9 cellular contexts compared by ENCODE assay signal in the genomic region with DNA sequence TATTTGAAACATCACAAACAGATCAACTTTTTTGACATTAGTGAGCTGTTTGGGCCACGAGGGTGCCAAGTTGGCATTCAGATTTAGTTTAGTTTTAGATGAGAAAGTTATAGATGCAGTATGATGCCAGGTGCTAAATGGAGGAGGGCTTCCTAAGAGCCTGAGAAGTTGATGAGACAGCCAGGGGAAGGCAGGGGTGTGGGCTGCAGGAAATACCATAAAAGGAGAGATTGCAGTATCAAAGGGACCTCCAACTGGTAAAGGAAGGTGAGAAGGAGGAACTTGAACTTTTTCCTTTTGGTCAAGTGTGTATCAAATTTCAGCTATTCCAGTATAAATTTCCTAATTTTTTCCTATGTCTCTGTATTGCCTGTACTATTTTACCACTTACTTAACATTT. TPM values are rescaled to one million over a fixed set of nuclear protein-coding genes. Genes with fewer than 3 reads are reported as not detected.
DNase-seq lines count a peak whose midpoint lies in the region; ATAC-seq and TF ChIP-seq lines count a peak whose summit lies in the region.
"Had no signal": no experiment of that assay in that cellular context is flagged by ENCODE, and none has a peak within 500 bp of the region (broad histone marks: within the 10 kb centered on the region; RNA-seq: fewer than 3 reads in every experiment).

No MANE protein-coding gene starts in this region.

- no peaks in the 10 kb centered on the region for H3K36me3 ChIP-seq in PC-3 (ENCODE audit: low read depth, low read length)
- H3K36me3 ChIP-seq: WERI-Rb-1 had no signal

- no peak overlapping the region for H3K9ac ChIP-seq in PC-3 (ENCODE audit: low read length)

- H3K79me2 ChIP-seq in PC-3 (ENCODE audit: low read length), result peaks cover 22% of the 10 kb centered on the region

- no peaks in the 10 kb centered on the region for H3F3A ChIP-seq in PC-3 (ENCODE audit: low read length, unreplicated experiment)

- no peaks in the 10 kb centered on the region for H3K9me3 ChIP-seq in PC-3 (ENCODE audit: low read length)

- intact Hi-C loops in PC-3 (cut with micrococcal nuclease), result loop anchor here (5.0 kb wide), 4 partner anchors 90 to 500 kb away; no protein-coding TSS in a partner anchor

- H3K4me3 ChIP-seq in PC-3 (ENCODE audit: low read length) (peak overlapping the region; percentile 84; the same call in 1 of the 2 replicates), foreskin fibroblast (ENCODE audit: low read depth in 1 of 2, low read length in 2 of 2) (no peak overlapping the region)

- peaks cover 35% of the 10 kb centered on the region for H3K4me1 Mint-ChIP-seq in stimulated activated naive CD8-positive, alpha-beta T cell treated with anti-CD3 and anti-CD28 coated beads, Interleukin-15, Interleukin-2, amounts not matched to agents 100 ng/mL and 50 ng/mL, for 24 hours (ENCODE audit: low read depth)
- H3K4me1 Mint-ChIP-seq in brain, result peaks cover 22% of the 10 kb centered on the region

- peak overlapping the region; percentile 92 for H3K4me3 Mint-ChIP-seq in stimulated activated naive CD8-positive, alpha-beta T cell treated with anti-CD3 and anti-CD28 coated beads, Interleukin-15, Interleukin-2, amounts not matched to agents 100 ng/mL and 50 ng/mL, for 24 hours
- H3K4me3 Mint-ChIP-seq in brain, result peak overlapping the region; percentile 91 to 99 (median 97)

- no peaks in the 10 kb centered on the region for H3K27me3 ChIP-seq in PC-3 (ENCODE audit: low read length)

- no peaks in the 10 kb centered on the region for H3K9me3 Mint-ChIP-seq in stimulated activated naive CD8-positive, alpha-beta T cell treated with anti-CD3 and anti-CD28 coated beads, Interleukin-15, Interleukin-2, amounts not matched to agents 100 ng/mL and 50 ng/mL, for 24 hours
- H3K9me3 Mint-ChIP-seq in brain, result peaks cover 0 to 3% (median 0%) of the 10 kb centered on the region in 5 experiments

- POLR2A ChIA-PET in PC-3 (lab: Charles Lee; ENCODE audit: unreplicated experiment), result no interaction called here

- no peaks in the 10 kb centered on the region for H3K36me3 Mint-ChIP-seq in stimulated activated naive CD8-positive, alpha-beta T cell treated with anti-CD3 and anti-CD28 coated beads, Interleukin-15, Interleukin-2, amounts not matched to agents 100 ng/mL and 50 ng/mL, for 24 hours (ENCODE audit: low read depth)
- no peaks in the 10 kb centered on the region for H3K36me3 Mint-ChIP-seq in brain

- BruUV-seq in PC-3 (replicated peaks; lab: Mats Ljungman, UMichigan), result no TSS peak

- TF ChIP-seq CTCF in PC-3 (conservative IDR thresholded peaks at IDR 0.05; ENCODE audit: low read depth, low read length) (no peak), brain (conservative IDR thresholded peaks at IDR 0.05) (no peak), foreskin fibroblast (IDR thresholded peaks at IDR 0.05; ENCODE audit: low read depth, low read length) (no peak)

- H3K27ac Mint-ChIP-seq in stimulated activated naive CD8-positive, alpha-beta T cell treated with anti-CD3 and anti-CD28 coated beads, Interleukin-15, Interleukin-2, amounts not matched to agents 100 ng/mL and 50 ng/mL, for 24 hours, result peak overlapping the region; percentile 10
- peak overlapping the region in 1 of 5 experiments; percentile 72 for H3K27ac Mint-ChIP-seq in brain

- no peaks in the 10 kb centered on the region for H4K20me1 ChIP-seq in PC-3 (ENCODE audit: low read length)

- peaks cover 17% of the 10 kb centered on the region for H3K4me1 ChIP-seq in PC-3 (ENCODE audit: insufficient read depth, low read length)

- no peak for DNase-seq in stimulated activated naive CD8-positive, alpha-beta T cell treated with anti-CD3 and anti-CD28 coated beads, Interleukin-15, Interleukin-2, amounts not matched to agents 100 U/mL and 50 U/mL, for 24 hours
- DNase-seq in PC-3, result no peak
- DNase-seq in foreskin fibroblast, result no peak
- DNase-seq: WERI-Rb-1 had no signal

- H3K4me2 ChIP-seq in PC-3 (ENCODE audit: low read length), result peak overlapping the region; percentile 89

- H2AFZ ChIP-seq in PC-3 (ENCODE audit: low read length), result no peak overlapping the region

- no peak overlapping the region for H3K27ac ChIP-seq in PC-3 (ENCODE audit: low read length)
- H3K27ac ChIP-seq: WERI-Rb-1 had no signal

- CTCF ChIA-PET in PC-3 (lab: Charles Lee), result interaction anchor here (0.6 kb wide), 1 partner anchor 97 kb away, joined by 4 read pairs; no protein-coding TSS in a partner anchor

- no peaks in the 10 kb centered on the region for H3K27me3 Mint-ChIP-seq in stimulated activated naive CD8-positive, alpha-beta T cell treated with anti-CD3 and anti-CD28 coated beads, Interleukin-15, Interleukin-2, amounts not matched to agents 100 ng/mL and 50 ng/mL, for 24 hours
- peaks cover 32% of the 10 kb centered on the region for H3K27me3 Mint-ChIP-seq in brain

- no peaks in the 10 kb centered on the region for H3K9me2 ChIP-seq in PC-3 (replicated peaks; ENCODE audit: low read length)

- no peak for ATAC-seq in stimulated activated naive CD8-positive, alpha-beta T cell treated with anti-CD3 and anti-CD28 coated beads, Interleukin-15, Interleukin-2, amounts not matched to agents 100 U/mL and 50 U/mL, for 24 hours
- ATAC-seq in PC-3, result no peak
- no peak for ATAC-seq in GM18873 (IDR thresholded peaks at IDR 0.05; ENCODE audit: low FRiP score, unreplicated experiment)
- ATAC-seq in GM21515 (IDR thresholded peaks at IDR 0.05; ENCODE audit: unreplicated experiment), result no peak
- ATAC-seq in GM18858 (IDR thresholded peaks at IDR 0.05; ENCODE audit: unreplicated experiment), result no peak

RNA-seq across cellular contexts. Expression of a gene that starts 2.0 kb away (rescaled TPM):
- 7.0 and 12.0 TPM in 2 replicates for total RNA-seq in PC-3 (2014; rRNA removed)
- polyA plus RNA-seq in brain (ENCODE audit: insufficient read depth, low read depth, low replicate concordance), result 26.3 TPM
